Comparison of ENCODE assay signal across 21 cellular contexts in the genomic region with DNA sequence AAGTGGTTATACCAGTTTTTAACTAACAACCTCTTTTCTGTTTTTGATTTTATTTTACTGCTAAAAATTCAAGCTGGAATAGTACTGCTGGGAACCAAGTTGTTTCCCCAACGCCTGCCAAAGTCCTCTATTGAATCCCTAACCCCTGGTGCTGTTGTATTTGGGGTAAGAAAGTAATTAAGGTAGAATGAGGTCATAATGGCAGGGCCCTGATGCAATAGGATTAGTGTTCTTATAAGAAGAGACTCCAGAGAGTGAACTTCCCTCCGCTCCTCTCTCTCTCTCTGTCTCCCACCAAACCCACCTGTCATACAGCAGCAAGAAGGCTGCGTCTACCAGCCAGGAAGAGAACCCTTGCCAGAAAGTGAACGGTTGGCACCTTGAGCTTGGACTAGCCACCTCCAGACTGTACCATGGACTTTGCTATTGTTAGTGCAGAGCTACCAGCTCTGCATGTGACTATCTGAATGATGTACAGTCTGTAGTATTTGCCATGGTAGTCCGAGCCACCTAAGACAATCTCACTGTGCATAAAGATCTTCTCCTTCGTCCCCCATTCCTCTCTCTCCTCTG.
DNase-seq lines count a peak whose midpoint lies in the region; ATAC-seq and TF ChIP-seq lines count a peak whose summit lies in the region.
"Had no signal": no experiment of that assay in that cellular context is flagged by ENCODE, and none has a peak within 500 bp of the region (broad histone marks: within the 10 kb centered on the region; RNA-seq: fewer than 3 reads in every experiment).

No MANE protein-coding gene starts in this region.

- POLR2A ChIA-PET in Panc1 (lab: Charles Lee): no interaction called here

- peak overlapping the region; percentile 81; the same call in 1 of the 2 replicates for H3K27ac ChIP-seq in Panc1 (ENCODE audit: low read length)
- H3K27ac ChIP-seq: adrenal gland, breast epithelium, coronary artery, KMS-11, WERI-Rb-1 had no signal

- no peak overlapping the region for H3K4me3 Mint-ChIP-seq in activated T-cell treated with anti-CD3 and anti-CD28 coated beads, Interleukin-2, amount 50 U/mL, for 72 hours
- H3K4me3 Mint-ChIP-seq in immature natural killer cell: no peak overlapping the region
- H3K4me3 Mint-ChIP-seq in stimulated activated naive B cell treated with anti-CD40 and anti-IgM and Interleukin-4, amounts not matched to agents 10 μg/mL and 1 μg/mL and 100 μg/mL, for 72 hours: no peak overlapping the region
- H3K4me3 Mint-ChIP-seq: CD8-positive, alpha-beta T cell; T-helper 2 cell treated with Interferon-gamma antibody and Interleukin-4, amounts not matched to agents 5 μg/mL and 100 μg/mL, for 36 hours had no signal

- DNase-seq in activated T-cell treated with anti-CD3 and anti-CD28 coated beads, Interleukin-2, amount 50 U/mL, for 72 hours: no peak
- no peak for DNase-seq in activated T-cell treated with anti-CD3 and anti-CD28 coated beads, Interleukin-2, amount 50 U/mL, for 1 hour
- DNase-seq in Panc1 (ENCODE audit: low read depth, low spot score) (no peak), immature natural killer cell (no peak), foreskin melanocyte (no peak), NAMALWA (ENCODE audit: low spot score) (no peak), activated gamma-delta T cell treated with Interleukin-2 at 50 U/mL for 16 hours (no peak)
- no peak for DNase-seq in stimulated activated naive B cell treated with anti-CD40 and anti-IgM and Interleukin-4, amounts not matched to agents 10 μg/mL and 1 μg/mL and 100 μg/mL, for 72 hours
- DNase-seq: adrenal gland, DMS79, mucosa of descending colon, NCI-H187, NCI-H2227 treated with DMSO at 0.1 percent for 48 hours, NCI-H774, WERI-Rb-1 had no signal

- H3K9me3 ChIP-seq in Panc1 (ENCODE audit: control insufficient read depth, insufficient read depth, low read depth, low read length): no peaks in the 10 kb centered on the region
- H3K9me3 ChIP-seq: adrenal gland, breast epithelium, mucosa of descending colon, Peyer's patch had no signal

- no peaks in the 10 kb centered on the region for H3K36me3 ChIP-seq in Panc1 (ENCODE audit: control insufficient read depth, insufficient read depth, low read length)
- H3K36me3 ChIP-seq: adrenal gland, breast epithelium, Peyer's patch, WERI-Rb-1 had no signal

- intact Hi-C loops in Panc1 (cut with micrococcal nuclease; ENCODE audit: unreplicated experiment): no loop called here

- H3K4me3 ChIP-seq in Panc1 (ENCODE audit: low read depth in 2 of 2, low read length in 2 of 2): no peak overlapping the region
- H3K4me3 ChIP-seq: breast epithelium, coronary artery, mucosa of descending colon, Peyer's patch had no signal

- H3K27ac Mint-ChIP-seq in activated T-cell treated with anti-CD3 and anti-CD28 coated beads, Interleukin-2, amount 50 U/mL, for 72 hours: peak overlapping the region; percentile 99
- H3K27ac Mint-ChIP-seq in immature natural killer cell: peak overlapping the region in 4 of 6 donors; percentile 34 to 82 (median 58)
- peak overlapping the region; percentile 88 for H3K27ac Mint-ChIP-seq in stimulated activated naive B cell treated with anti-CD40 and anti-IgM and Interleukin-4, amounts not matched to agents 10 μg/mL and 1 μg/mL and 100 μg/mL, for 72 hours
- H3K27ac Mint-ChIP-seq: T-helper 2 cell treated with Interferon-gamma antibody and Interleukin-4, amounts not matched to agents 5 μg/mL and 100 μg/mL, for 36 hours had no signal

- BruUV-seq in Panc1 (replicated peaks; lab: Mats Ljungman, UMichigan): no TSS peak

- peaks cover 24% of the 10 kb centered on the region for H3K4me1 ChIP-seq in Panc1 (ENCODE audit: control insufficient read depth, insufficient read depth, low read length)
- H3K4me1 ChIP-seq: breast epithelium had no signal

- no peak for TF ChIP-seq CTCF in Panc1 (IDR thresholded peaks at IDR 0.05)

- in situ Hi-C loops in Panc1 (cut with HindIII; ENCODE audit: low pct_unique_long_range_greater_than_20kb, low sequenced_read_pairs): no loop called here

- H3K4me1 Mint-ChIP-seq in activated T-cell treated with anti-CD3 and anti-CD28 coated beads, Interleukin-2, amount 50 U/mL, for 72 hours (ENCODE audit: low read depth): peaks cover 92% of the 10 kb centered on the region
- H3K4me1 Mint-ChIP-seq in immature natural killer cell: peaks cover 27 to 36% of the 10 kb centered on the region in 2 donors
- H3K4me1 Mint-ChIP-seq in stimulated activated naive B cell treated with anti-CD40 and anti-IgM and Interleukin-4, amounts not matched to agents 10 μg/mL and 1 μg/mL and 100 μg/mL, for 72 hours: peaks cover 53 to 78% of the 10 kb centered on the region in 2 donors

- no peak for ATAC-seq in activated T-cell treated with anti-CD3 and anti-CD28 coated beads, Interleukin-2, amount 50 U/mL, for 72 hours (replicated peaks in 1 of 2)
- no peak for ATAC-seq in Panc1
- no peak for ATAC-seq in stimulated activated naive B cell treated with anti-CD40 and anti-IgM and Interleukin-4, amounts not matched to agents 10 μg/mL and 1 μg/mL and 100 μg/mL, for 72 hours (replicated peaks)
- ATAC-seq: CD8-positive, alpha-beta T cell; mucosa of descending colon had no signal

- no peaks in the 10 kb centered on the region for H3K27me3 Mint-ChIP-seq in activated T-cell treated with anti-CD3 and anti-CD28 coated beads, Interleukin-2, amount 50 U/mL, for 72 hours (ENCODE audit: low read depth)
- H3K27me3 Mint-ChIP-seq in immature natural killer cell (ENCODE audit: low read depth in 3 of 3): peaks cover 2% of the 10 kb centered on the region in 3 donors
- no peaks in the 10 kb centered on the region for H3K27me3 Mint-ChIP-seq in stimulated activated naive B cell treated with anti-CD40 and anti-IgM and Interleukin-4, amounts not matched to agents 10 μg/mL and 1 μg/mL and 100 μg/mL, for 72 hours

- no peaks in the 10 kb centered on the region for H3K36me3 Mint-ChIP-seq in activated T-cell treated with anti-CD3 and anti-CD28 coated beads, Interleukin-2, amount 50 U/mL, for 72 hours (ENCODE audit: insufficient read depth in 2 of 2)
- no peaks in the 10 kb centered on the region for H3K36me3 Mint-ChIP-seq in immature natural killer cell
- H3K36me3 Mint-ChIP-seq in stimulated activated naive B cell treated with anti-CD40 and anti-IgM and Interleukin-4, amounts not matched to agents 10 μg/mL and 1 μg/mL and 100 μg/mL, for 72 hours: peaks cover 0 to 6% of the 10 kb centered on the region in 2 donors
- H3K36me3 Mint-ChIP-seq: CD8-positive, alpha-beta T cell had no signal

- CTCF ChIA-PET in Panc1 (lab: Charles Lee): no interaction called here

- no peaks in the 10 kb centered on the region for H3K27me3 ChIP-seq in Panc1 (ENCODE audit: control insufficient read depth, insufficient read depth, low read length)
- H3K27me3 ChIP-seq: adrenal gland, breast epithelium, Peyer's patch had no signal

- H3K9me3 Mint-ChIP-seq in activated T-cell treated with anti-CD3 and anti-CD28 coated beads, Interleukin-2, amount 50 U/mL, for 72 hours: no peaks in the 10 kb centered on the region
- no peaks in the 10 kb centered on the region for H3K9me3 Mint-ChIP-seq in immature natural killer cell
- H3K9me3 Mint-ChIP-seq in stimulated activated naive B cell treated with anti-CD40 and anti-IgM and Interleukin-4, amounts not matched to agents 10 μg/mL and 1 μg/mL and 100 μg/mL, for 72 hours: peaks cover 0 to 3% of the 10 kb centered on the region in 2 donors
- H3K9me3 Mint-ChIP-seq: CD8-positive, alpha-beta T cell; T-helper 2 cell treated with Interferon-gamma antibody and Interleukin-4, amounts not matched to agents 5 μg/mL and 100 μg/mL, for 36 hours had no signal
